In the genomic region with DNA sequence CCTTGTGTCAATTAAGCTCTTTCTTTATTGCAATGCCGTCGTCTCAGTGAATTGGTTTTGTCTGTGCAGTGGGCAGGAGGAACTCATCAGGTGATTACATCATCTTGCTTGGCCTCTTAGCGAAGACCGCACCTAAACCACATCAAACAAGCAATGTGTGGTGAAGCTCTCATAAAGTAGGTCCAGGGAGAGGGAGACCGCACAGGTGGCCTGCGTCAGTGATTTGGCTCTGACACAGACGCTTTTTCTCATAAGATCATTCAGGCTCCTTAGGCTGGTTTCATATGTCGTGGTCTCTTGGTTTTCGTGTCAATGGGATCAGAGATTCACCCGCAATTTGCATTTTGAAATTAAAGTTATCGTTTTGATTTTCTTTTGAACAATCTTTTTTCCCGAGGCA, we compare ENCODE assay signal across 1 cellular context.
TF ChIP-seq lines count a peak whose summit lies in the region.

No MANE protein-coding gene starts in this region.

TF ChIP-seq in GM12878, 131 proteins besides CTCF, POLR2A, EP300 and RAD21 (continued from another document):
- TF ChIP-seq, protein P1, sequence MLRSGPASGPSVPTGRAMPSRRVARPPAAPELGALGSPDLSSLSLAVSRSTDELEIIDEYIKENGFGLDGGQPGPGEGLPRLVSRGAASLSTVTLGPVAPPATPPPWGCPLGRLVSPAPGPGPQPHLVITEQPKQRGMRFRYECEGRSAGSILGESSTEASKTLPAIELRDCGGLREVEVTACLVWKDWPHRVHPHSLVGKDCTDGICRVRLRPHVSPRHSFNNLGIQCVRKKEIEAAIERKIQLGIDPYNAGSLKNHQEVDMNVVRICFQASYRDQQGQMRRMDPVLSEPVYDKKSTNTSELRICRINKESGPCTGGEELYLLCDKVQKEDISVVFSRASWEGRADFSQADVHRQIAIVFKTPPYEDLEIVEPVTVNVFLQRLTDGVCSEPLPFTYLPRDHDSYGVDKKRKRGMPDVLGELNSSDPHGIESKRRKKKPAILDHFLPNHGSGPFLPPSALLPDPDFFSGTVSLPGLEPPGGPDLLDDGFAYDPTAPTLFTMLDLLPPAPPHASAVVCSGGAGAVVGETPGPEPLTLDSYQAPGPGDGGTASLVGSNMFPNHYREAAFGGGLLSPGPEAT (IDR thresholded peaks at IDR 0.05; ENCODE audit: low read depth): peak; percentile 41; the same call in 1 of the 2 replicates
- TF ChIP-seq RUNX3 (IDR thresholded peaks at IDR 0.05; ENCODE audit: low read length) (peak; percentile 99), ETV6 (conservative IDR thresholded peaks at IDR 0.05 in 1 of 2, IDR thresholded peaks at IDR 0.05 in 1 of 2; ENCODE audit: borderline replicate concordance in 1 of 2, low read depth in 1 of 2) (no peak), SP1 (IDR thresholded peaks at IDR 0.05; ENCODE audit: low read depth, low read length) (no peak), WRNIP1 (IDR thresholded peaks at IDR 0.05; ENCODE audit: borderline replicate concordance, low read depth, low read length) (no peak), EZH2 (IDR thresholded peaks at IDR 0.05; ENCODE audit: borderline replicate concordance, control insufficient read depth, low read depth, low read length) (no peak), BRCA1 (IDR thresholded peaks at IDR 0.05; ENCODE audit: low read depth, low read length) (no peak), POU2F2 (IDR thresholded peaks at IDR 0.05; ENCODE audit: borderline replicate concordance, low read depth, low read length) (peak; percentile 74; the same call in 2 of the 3 replicates), ZNF217 (IDR thresholded peaks at IDR 0.05) (no peak), POLR2AphosphoS2 (IDR thresholded peaks at IDR 0.05; ENCODE audit: low read depth, low read length) (no peak)
- TF ChIP-seq, protein P2, sequence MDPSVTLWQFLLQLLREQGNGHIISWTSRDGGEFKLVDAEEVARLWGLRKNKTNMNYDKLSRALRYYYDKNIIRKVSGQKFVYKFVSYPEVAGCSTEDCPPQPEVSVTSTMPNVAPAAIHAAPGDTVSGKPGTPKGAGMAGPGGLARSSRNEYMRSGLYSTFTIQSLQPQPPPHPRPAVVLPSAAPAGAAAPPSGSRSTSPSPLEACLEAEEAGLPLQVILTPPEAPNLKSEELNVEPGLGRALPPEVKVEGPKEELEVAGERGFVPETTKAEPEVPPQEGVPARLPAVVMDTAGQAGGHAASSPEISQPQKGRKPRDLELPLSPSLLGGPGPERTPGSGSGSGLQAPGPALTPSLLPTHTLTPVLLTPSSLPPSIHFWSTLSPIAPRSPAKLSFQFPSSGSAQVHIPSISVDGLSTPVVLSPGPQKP (IDR thresholded peaks at IDR 0.05; ENCODE audit: low read depth, low read length): no peak
- TF ChIP-seq, protein P3, sequence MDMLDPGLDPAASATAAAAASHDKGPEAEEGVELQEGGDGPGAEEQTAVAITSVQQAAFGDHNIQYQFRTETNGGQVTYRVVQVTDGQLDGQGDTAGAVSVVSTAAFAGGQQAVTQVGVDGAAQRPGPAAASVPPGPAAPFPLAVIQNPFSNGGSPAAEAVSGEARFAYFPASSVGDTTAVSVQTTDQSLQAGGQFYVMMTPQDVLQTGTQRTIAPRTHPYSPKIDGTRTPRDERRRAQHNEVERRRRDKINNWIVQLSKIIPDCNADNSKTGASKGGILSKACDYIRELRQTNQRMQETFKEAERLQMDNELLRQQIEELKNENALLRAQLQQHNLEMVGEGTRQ (IDR thresholded peaks at IDR 0.05; ENCODE audit: borderline replicate concordance, low read depth, low read length): no peak
- TF ChIP-seq, protein P4, sequence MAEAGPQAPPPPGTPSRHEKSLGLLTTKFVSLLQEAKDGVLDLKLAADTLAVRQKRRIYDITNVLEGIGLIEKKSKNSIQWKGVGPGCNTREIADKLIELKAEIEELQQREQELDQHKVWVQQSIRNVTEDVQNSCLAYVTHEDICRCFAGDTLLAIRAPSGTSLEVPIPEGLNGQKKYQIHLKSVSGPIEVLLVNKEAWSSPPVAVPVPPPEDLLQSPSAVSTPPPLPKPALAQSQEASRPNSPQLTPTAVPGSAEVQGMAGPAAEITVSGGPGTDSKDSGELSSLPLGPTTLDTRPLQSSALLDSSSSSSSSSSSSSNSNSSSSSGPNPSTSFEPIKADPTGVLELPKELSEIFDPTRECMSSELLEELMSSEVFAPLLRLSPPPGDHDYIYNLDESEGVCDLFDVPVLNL (IDR thresholded peaks at IDR 0.05; ENCODE audit: low read depth, low read length): no peak
- TF ChIP-seq, protein P5, sequence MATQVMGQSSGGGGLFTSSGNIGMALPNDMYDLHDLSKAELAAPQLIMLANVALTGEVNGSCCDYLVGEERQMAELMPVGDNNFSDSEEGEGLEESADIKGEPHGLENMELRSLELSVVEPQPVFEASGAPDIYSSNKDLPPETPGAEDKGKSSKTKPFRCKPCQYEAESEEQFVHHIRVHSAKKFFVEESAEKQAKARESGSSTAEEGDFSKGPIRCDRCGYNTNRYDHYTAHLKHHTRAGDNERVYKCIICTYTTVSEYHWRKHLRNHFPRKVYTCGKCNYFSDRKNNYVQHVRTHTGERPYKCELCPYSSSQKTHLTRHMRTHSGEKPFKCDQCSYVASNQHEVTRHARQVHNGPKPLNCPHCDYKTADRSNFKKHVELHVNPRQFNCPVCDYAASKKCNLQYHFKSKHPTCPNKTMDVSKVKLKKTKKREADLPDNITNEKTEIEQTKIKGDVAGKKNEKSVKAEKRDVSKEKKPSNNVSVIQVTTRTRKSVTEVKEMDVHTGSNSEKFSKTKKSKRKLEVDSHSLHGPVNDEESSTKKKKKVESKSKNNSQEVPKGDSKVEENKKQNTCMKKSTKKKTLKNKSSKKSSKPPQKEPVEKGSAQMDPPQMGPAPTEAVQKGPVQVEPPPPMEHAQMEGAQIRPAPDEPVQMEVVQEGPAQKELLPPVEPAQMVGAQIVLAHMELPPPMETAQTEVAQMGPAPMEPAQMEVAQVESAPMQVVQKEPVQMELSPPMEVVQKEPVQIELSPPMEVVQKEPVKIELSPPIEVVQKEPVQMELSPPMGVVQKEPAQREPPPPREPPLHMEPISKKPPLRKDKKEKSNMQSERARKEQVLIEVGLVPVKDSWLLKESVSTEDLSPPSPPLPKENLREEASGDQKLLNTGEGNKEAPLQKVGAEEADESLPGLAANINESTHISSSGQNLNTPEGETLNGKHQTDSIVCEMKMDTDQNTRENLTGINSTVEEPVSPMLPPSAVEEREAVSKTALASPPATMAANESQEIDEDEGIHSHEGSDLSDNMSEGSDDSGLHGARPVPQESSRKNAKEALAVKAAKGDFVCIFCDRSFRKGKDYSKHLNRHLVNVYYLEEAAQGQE (IDR thresholded peaks at IDR 0.05; ENCODE audit: low read depth, low read length): no peak
- TF ChIP-seq, protein P6, sequence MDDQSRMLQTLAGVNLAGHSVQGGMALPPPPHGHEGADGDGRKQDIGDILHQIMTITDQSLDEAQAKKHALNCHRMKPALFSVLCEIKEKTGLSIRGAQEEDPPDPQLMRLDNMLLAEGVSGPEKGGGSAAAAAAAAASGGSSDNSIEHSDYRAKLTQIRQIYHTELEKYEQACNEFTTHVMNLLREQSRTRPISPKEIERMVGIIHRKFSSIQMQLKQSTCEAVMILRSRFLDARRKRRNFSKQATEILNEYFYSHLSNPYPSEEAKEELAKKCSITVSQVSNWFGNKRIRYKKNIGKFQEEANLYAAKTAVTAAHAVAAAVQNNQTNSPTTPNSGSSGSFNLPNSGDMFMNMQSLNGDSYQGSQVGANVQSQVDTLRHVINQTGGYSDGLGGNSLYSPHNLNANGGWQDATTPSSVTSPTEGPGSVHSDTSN (IDR thresholded peaks at IDR 0.05; ENCODE audit: insufficient replicate concordance, low read depth, low read length): peak; percentile 53
- TF ChIP-seq, protein P7, sequence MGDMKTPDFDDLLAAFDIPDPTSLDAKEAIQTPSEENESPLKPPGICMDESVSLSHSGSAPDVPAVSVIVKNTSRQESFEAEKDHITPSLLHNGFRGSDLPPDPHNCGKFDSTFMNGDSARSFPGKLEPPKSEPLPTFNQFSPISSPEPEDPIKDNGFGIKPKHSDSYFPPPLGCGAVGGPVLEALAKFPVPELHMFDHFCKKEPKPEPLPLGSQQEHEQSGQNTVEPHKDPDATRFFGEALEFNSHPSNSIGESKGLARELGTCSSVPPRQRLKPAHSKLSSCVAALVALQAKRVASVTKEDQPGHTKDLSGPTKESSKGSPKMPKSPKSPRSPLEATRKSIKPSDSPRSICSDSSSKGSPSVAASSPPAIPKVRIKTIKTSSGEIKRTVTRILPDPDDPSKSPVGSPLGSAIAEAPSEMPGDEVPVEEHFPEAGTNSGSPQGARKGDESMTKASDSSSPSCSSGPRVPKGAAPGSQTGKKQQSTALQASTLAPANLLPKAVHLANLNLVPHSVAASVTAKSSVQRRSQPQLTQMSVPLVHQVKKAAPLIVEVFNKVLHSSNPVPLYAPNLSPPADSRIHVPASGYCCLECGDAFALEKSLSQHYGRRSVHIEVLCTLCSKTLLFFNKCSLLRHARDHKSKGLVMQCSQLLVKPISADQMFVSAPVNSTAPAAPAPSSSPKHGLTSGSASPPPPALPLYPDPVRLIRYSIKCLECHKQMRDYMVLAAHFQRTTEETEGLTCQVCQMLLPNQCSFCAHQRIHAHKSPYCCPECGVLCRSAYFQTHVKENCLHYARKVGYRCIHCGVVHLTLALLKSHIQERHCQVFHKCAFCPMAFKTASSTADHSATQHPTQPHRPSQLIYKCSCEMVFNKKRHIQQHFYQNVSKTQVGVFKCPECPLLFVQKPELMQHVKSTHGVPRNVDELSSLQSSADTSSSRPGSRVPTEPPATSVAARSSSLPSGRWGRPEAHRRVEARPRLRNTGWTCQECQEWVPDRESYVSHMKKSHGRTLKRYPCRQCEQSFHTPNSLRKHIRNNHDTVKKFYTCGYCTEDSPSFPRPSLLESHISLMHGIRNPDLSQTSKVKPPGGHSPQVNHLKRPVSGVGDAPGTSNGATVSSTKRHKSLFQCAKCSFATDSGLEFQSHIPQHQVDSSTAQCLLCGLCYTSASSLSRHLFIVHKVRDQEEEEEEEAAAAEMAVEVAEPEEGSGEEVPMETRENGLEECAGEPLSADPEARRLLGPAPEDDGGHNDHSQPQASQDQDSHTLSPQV (IDR thresholded peaks at IDR 0.05): peak; percentile 62; the same call in 1 of the 2 replicates
TF ChIP-seq in GM12878: peak in this region for 34.
